ENCODE assay signal across 11 cellular contexts in genomic region chr13:110397445-110397844, GRCh38.
A peak's percentile ranks its signal among the peaks of the same experiment; 100 is the strongest.
DNase-seq lines count a peak whose midpoint lies in the region; ATAC-seq and TF ChIP-seq lines count a peak whose summit lies in the region.
"Had no signal": no experiment of that assay in that cellular context is flagged by ENCODE, and none has a peak within 500 bp of the region (broad histone marks: within the 10 kb centered on the region; RNA-seq: fewer than 3 reads in every experiment).

No MANE protein-coding gene starts in this region.

- H4K20me1 ChIP-seq in PC-3 (ENCODE audit: low read length) = no peaks in the 10 kb centered on the region

- H3K27ac ChIP-seq in PC-3 (ENCODE audit: low read length) = peak overlapping the region; percentile 100
- peak overlapping the region; percentile 98 to 99 for H3K27ac ChIP-seq in thoracic aorta

- CTCF ChIA-PET in PC-3 (lab: Charles Lee) = no interaction called here
- CTCF ChIA-PET in activated CD4-positive, alpha-beta memory T cell treated with anti-CD3 and anti-CD28 coated beads, Interleukin-2, amount 10 ng/mL, durations not matched to agents 7 days and 5 days (lab: Charles Lee) = no interaction called here

- H3K27me3 Mint-ChIP-seq in activated CD4-positive, alpha-beta memory T cell treated with anti-CD3 and anti-CD28 coated beads, Interleukin-2, amount 10 ng/mL, durations not matched to agents 7 days and 5 days = peaks cover 47% of the 10 kb centered on the region

- TSS peak; percentile 62 for BruUV-seq in PC-3 (replicated peaks; lab: Mats Ljungman, UMichigan)

- peaks cover 35% of the 10 kb centered on the region for H3K4me1 ChIP-seq in PC-3 (ENCODE audit: insufficient read depth, low read length)
- H3K4me1 ChIP-seq in thoracic aorta (ENCODE audit: control insufficient read depth in 1 of 2, low read depth in 2 of 2) = peaks cover 69 to 92% of the 10 kb centered on the region in 2 donors

- H3K36me3 ChIP-seq in PC-3 (ENCODE audit: low read depth, low read length) (no peaks in the 10 kb centered on the region), thoracic aorta (no peaks in the 10 kb centered on the region)

- H3K9me3 ChIP-seq in PC-3 (ENCODE audit: low read length) (no peaks in the 10 kb centered on the region), thoracic aorta (no peaks in the 10 kb centered on the region)

- no peaks in the 10 kb centered on the region for H3K36me3 Mint-ChIP-seq in activated CD4-positive, alpha-beta memory T cell treated with anti-CD3 and anti-CD28 coated beads, Interleukin-2, amount 10 ng/mL, durations not matched to agents 7 days and 5 days (ENCODE audit: low read depth)

- H3K9ac ChIP-seq in PC-3 (ENCODE audit: low read length) = peak overlapping the region; percentile 93

- H3K27me3 ChIP-seq in PC-3 (ENCODE audit: low read length) (no peaks in the 10 kb centered on the region), thoracic aorta (replicated peaks; ENCODE audit: insufficient read depth) (no peaks in the 10 kb centered on the region)

- peak overlapping the region; percentile 30 for H2AFZ ChIP-seq in PC-3 (ENCODE audit: low read length)
- H2AFZ ChIP-seq: GM23338 had no signal

- no peaks in the 10 kb centered on the region for H3K4me1 Mint-ChIP-seq in activated CD4-positive, alpha-beta memory T cell treated with anti-CD3 and anti-CD28 coated beads, Interleukin-2, amount 10 ng/mL, durations not matched to agents 7 days and 5 days
- H3K4me1 Mint-ChIP-seq: activated CD4-positive, alpha-beta T cell treated with anti-CD3 and anti-CD28 coated beads, Interleukin-2, amount 10 ng/mL, durations not matched to agents 7 days and 5 days had no signal

- DNase-seq in PC-3 = peak; percentile 23
- DNase-seq in epithelial cell of esophagus (ENCODE audit: low read depth) = peak; percentile 17
- peak; percentile 40 for DNase-seq in mucosa of gallbladder (ENCODE audit: low spot score)
- no peak for DNase-seq in thoracic aorta (ENCODE audit: low spot score)
- no peak for DNase-seq in activated CD4-positive, alpha-beta memory T cell treated with anti-CD3 and anti-CD28 coated beads, Interleukin-2, amount 10 ng/mL, durations not matched to agents 7 days and 5 days
- no peak for DNase-seq in GM20000 (ENCODE audit: low spot score)
- DNase-seq: activated CD4-positive, alpha-beta T cell treated with anti-CD3 and anti-CD28 coated beads, Interleukin-2, amount 10 ng/mL, durations not matched to agents 7 days and 5 days had no signal

- no peak overlapping the region for H3K4me3 Mint-ChIP-seq in activated CD4-positive, alpha-beta memory T cell treated with anti-CD3 and anti-CD28 coated beads, Interleukin-2, amount 10 ng/mL, durations not matched to agents 7 days and 5 days
- H3K4me3 Mint-ChIP-seq: activated CD4-positive, alpha-beta T cell treated with anti-CD3 and anti-CD28 coated beads, Interleukin-2, amount 10 ng/mL, durations not matched to agents 7 days and 5 days; GM23338 had no signal

- H3K79me2 ChIP-seq in PC-3 (ENCODE audit: low read length) = no peaks in the 10 kb centered on the region

- peaks cover 9% of the 10 kb centered on the region for H3F3A ChIP-seq in PC-3 (ENCODE audit: low read length, unreplicated experiment)

- ATAC-seq in PC-3 (peak; percentile 20), thoracic aorta (ENCODE audit: insufficient number of reproducible peaks, low FRiP score, low read depth) (no peak), GM19463 (IDR thresholded peaks at IDR 0.05; ENCODE audit: unreplicated experiment) (no peak), HG02623 (IDR thresholded peaks at IDR 0.05; ENCODE audit: unreplicated experiment) (no peak)
- ATAC-seq: GM23338, K562 had no signal

- H3K4me3 ChIP-seq in PC-3 (ENCODE audit: low read length) = peak overlapping the region; percentile 46
- no peak overlapping the region for H3K4me3 ChIP-seq in epithelial cell of esophagus (ENCODE audit: low read length)
- peak overlapping the region; percentile 59 for H3K4me3 ChIP-seq in thoracic aorta
- H3K4me3 ChIP-seq: GM23338, K562 had no signal

- POLR2A ChIA-PET in PC-3 (lab: Charles Lee; ENCODE audit: unreplicated experiment) = no interaction called here
- POLR2A ChIA-PET in activated CD4-positive, alpha-beta memory T cell treated with anti-CD3 and anti-CD28 coated beads, Interleukin-2, amount 10 ng/mL, durations not matched to agents 7 days and 5 days (lab: Charles Lee) = no interaction called here

- TF ChIP-seq CTCF in PC-3 (conservative IDR thresholded peaks at IDR 0.05; ENCODE audit: low read depth, low read length) = no peak
- TF ChIP-seq CTCF in epithelial cell of esophagus (IDR thresholded peaks at IDR 0.05; ENCODE audit: insufficient read depth, low read depth, low read length, missing control alignments) = no peak
- TF ChIP-seq CTCF in thoracic aorta (IDR thresholded peaks at IDR 0.05) = no peak
- TF ChIP-seq CTCF in GM20000 (IDR thresholded peaks at IDR 0.05; ENCODE audit: extremely low read depth, missing control alignments) = no peak

- H3K9me3 Mint-ChIP-seq in activated CD4-positive, alpha-beta memory T cell treated with anti-CD3 and anti-CD28 coated beads, Interleukin-2, amount 10 ng/mL, durations not matched to agents 7 days and 5 days = no peaks in the 10 kb centered on the region
- H3K9me3 Mint-ChIP-seq: activated CD4-positive, alpha-beta T cell treated with anti-CD3 and anti-CD28 coated beads, Interleukin-2, amount 10 ng/mL, durations not matched to agents 7 days and 5 days; GM23338 had no signal

- H3K27ac Mint-ChIP-seq in activated CD4-positive, alpha-beta memory T cell treated with anti-CD3 and anti-CD28 coated beads, Interleukin-2, amount 10 ng/mL, durations not matched to agents 7 days and 5 days = no peak overlapping the region
- H3K27ac Mint-ChIP-seq: activated CD4-positive, alpha-beta T cell treated with anti-CD3 and anti-CD28 coated beads, Interleukin-2, amount 10 ng/mL, durations not matched to agents 7 days and 5 days; GM23338 had no signal

- H3K4me2 ChIP-seq in PC-3 (ENCODE audit: low read length) = peak overlapping the region; percentile 77
- H3K4me2 ChIP-seq: GM23338 had no signal

- H3K9me2 ChIP-seq in PC-3 (replicated peaks; ENCODE audit: low read length) = no peaks in the 10 kb centered on the region

- intact Hi-C loops in PC-3 (cut with micrococcal nuclease) = no loop called here

Comparison
In these comparisons a context has a peak if more than half of its experiments do, and no peak if none do; other contexts are left out.
1. DNase-seq: peak in PC-3 (single experiment), epithelial cell of esophagus (single experiment) and mucosa of gallbladder (single experiment); none in thoracic aorta (single experiment), activated CD4-positive, alpha-beta memory T cell treated with anti-CD3 and anti-CD28 coated beads, Interleukin-2, amount 10 ng/mL, durations not matched to agents 7 days and 5 days (single experiment) and GM20000 (single experiment).